8 cellular contexts compared by ENCODE assay signal in genomic region chr6:25017932-25018581, GRCh38.
DNase-seq lines count a peak whose midpoint lies in the region; ATAC-seq and TF ChIP-seq lines count a peak whose summit lies in the region.

No MANE protein-coding gene starts in this region.

- CTCF ChIA-PET in activated CD4-positive, alpha-beta memory T cell treated with anti-CD3 and anti-CD28 coated beads for 36 hours (lab: Charles Lee), result interaction anchor here (0.6 to 8.1 kb wide), 63 partner anchors 10 to 438 kb away, joined by 3 to 153 read pairs (median 6); partner anchors contain the start of genes C6orf62, GMNN and RIPOR2

- H3K9me3 Mint-ChIP-seq in H9, result no peaks in the 10 kb centered on the region; a peak in 1 of 5 replicates
- no peaks in the 10 kb centered on the region for H3K9me3 Mint-ChIP-seq in activated CD4-positive, alpha-beta memory T cell treated with anti-CD3 and anti-CD28 coated beads for 36 hours
- no peaks in the 10 kb centered on the region for H3K9me3 Mint-ChIP-seq in endothelial cell (ENCODE audit: unreplicated experiment)

- H3K4me1 ChIP-seq in H9 (ENCODE audit: insufficient read depth, low read length), result no peaks in the 10 kb centered on the region; the same call in 1 of the 2 replicates

- H3K18ac ChIP-seq in H9 (ENCODE audit: insufficient read length, low read depth, low read length), result no peak overlapping the region

- H2BK20ac ChIP-seq in H9 (ENCODE audit: low read depth, low read length, poor library complexity, severe bottlenecking), result no peak overlapping the region

- TF ChIP-seq CTCF in H9 (conservative IDR thresholded peaks at IDR 0.05), result peak; percentile 96
- TF ChIP-seq CTCF in endothelial cell (IDR thresholded peaks at IDR 0.05; ENCODE audit: unreplicated experiment), result peak; percentile 62

- H3K27ac ChIP-seq in H9 (ENCODE audit: insufficient read length, low read depth, low read length), result peak overlapping the region; percentile 33

- no peaks in the 10 kb centered on the region for H3K27me3 Mint-ChIP-seq in H9 (ENCODE audit: low read depth)
- H3K27me3 Mint-ChIP-seq in activated CD4-positive, alpha-beta memory T cell treated with anti-CD3 and anti-CD28 coated beads for 36 hours, result no peaks in the 10 kb centered on the region
- H3K27me3 Mint-ChIP-seq in endothelial cell (ENCODE audit: unreplicated experiment), result peaks cover 3% of the 10 kb centered on the region

- H3K9me3 ChIP-seq in H9 (ENCODE audit: control insufficient read depth, low read depth, low read length), result no peaks in the 10 kb centered on the region

- H4K8ac ChIP-seq in H9 (replicated peaks; ENCODE audit: insufficient read length, low read depth, low read length), result no peak overlapping the region

- H4K20me1 ChIP-seq in H9 (ENCODE audit: control insufficient read depth, insufficient read depth, insufficient read length), result no peaks in the 10 kb centered on the region

- no peak overlapping the region for H3K23ac ChIP-seq in H9 (ENCODE audit: insufficient read length, low read depth, low read length)

- no peak overlapping the region for H2AK5ac ChIP-seq in H9 (ENCODE audit: insufficient read length, low read length)

- no peak overlapping the region for H2BK5ac ChIP-seq in H9 (ENCODE audit: insufficient read length, low read length)

- H2AFZ ChIP-seq in H9 (ENCODE audit: low read length), result no peak overlapping the region

- intact Hi-C loops in activated CD4-positive, alpha-beta memory T cell treated with anti-CD3 and anti-CD28 coated beads for 36 hours (cut with micrococcal nuclease), result loop anchor here (1.0 to 10.0 kb wide), 9 partner anchors 25 to 523 kb away; partner anchors contain the start of genes ALDH5A1, C6orf62 and GMNN

- H3K4me1 Mint-ChIP-seq in H9 (peaks cover 21 to 27% of the 10 kb centered on the region in 2 experiments), endothelial cell (ENCODE audit: unreplicated experiment) (peaks cover 3% of the 10 kb centered on the region)
- H3K4me1 Mint-ChIP-seq in activated CD4-positive, alpha-beta memory T cell treated with anti-CD3 and anti-CD28 coated beads for 36 hours (ENCODE audit: low read depth), result peaks cover 69% of the 10 kb centered on the region

- H3K4ac ChIP-seq in H9 (ENCODE audit: low read depth, low read length), result no peak overlapping the region

- peak; percentile 62 for ATAC-seq in stimulated activated naive CD8-positive, alpha-beta T cell treated with anti-CD3 and anti-CD28 coated beads, Interleukin-15, Interleukin-2, amounts not matched to agents 100 U/mL and 50 U/mL, for 24 hours

- H2BK12ac ChIP-seq in H9 (ENCODE audit: insufficient read length, low read depth, low read length), result no peak overlapping the region

- DNase-seq in DMS153 treated with DMSO at 0.1 percent for 48 hours (lab: John Stamatoyannopoulos, UW; ENCODE audit: unreplicated experiment) (peak; percentile 61), H9 (peak; percentile 81), NCI-H748 (lab: John Stamatoyannopoulos, UW; ENCODE audit: unreplicated experiment) (peak; percentile 80), endothelial cell (ENCODE audit: low spot score) (peak; percentile 66), mucosa of gallbladder (ENCODE audit: low spot score) (peak; percentile 73), GOT3 (lab: John Stamatoyannopoulos, UW) (no peak)
- peak; percentile 90 for DNase-seq in activated CD4-positive, alpha-beta memory T cell treated with anti-CD3 and anti-CD28 coated beads for 36 hours
- DNase-seq in stimulated activated naive CD8-positive, alpha-beta T cell treated with anti-CD3 and anti-CD28 coated beads, Interleukin-15, Interleukin-2, amounts not matched to agents 100 U/mL and 50 U/mL, for 24 hours, result peak; percentile 75

- no peaks in the 10 kb centered on the region for H3K36me3 Mint-ChIP-seq in H9 (ENCODE audit: insufficient read depth in 1 of 3, low read depth in 3 of 3)
- H3K36me3 Mint-ChIP-seq in activated CD4-positive, alpha-beta memory T cell treated with anti-CD3 and anti-CD28 coated beads for 36 hours, result no peaks in the 10 kb centered on the region
- H3K36me3 Mint-ChIP-seq in endothelial cell (ENCODE audit: low read depth, unreplicated experiment), result no peaks in the 10 kb centered on the region

- H4K91ac ChIP-seq in H9 (ENCODE audit: insufficient read length, low read depth, low read length), result no peak overlapping the region

- no peaks in the 10 kb centered on the region for H3K27me3 ChIP-seq in H9 (ENCODE audit: insufficient read depth, low read length)

- no peaks in the 10 kb centered on the region for H3K79me2 ChIP-seq in H9 (ENCODE audit: insufficient read depth, low read length)

- POLR2A ChIA-PET in activated CD4-positive, alpha-beta memory T cell treated with anti-CD3 and anti-CD28 coated beads for 36 hours (lab: Charles Lee), result interaction anchor here (0.6 to 1.5 kb wide), 6 partner anchors 8 to 162 kb away, joined by 3 to 8 read pairs (median 4); no protein-coding TSS in a partner anchor

- no peak overlapping the region for H3K4me3 Mint-ChIP-seq in H9
- H3K4me3 Mint-ChIP-seq in activated CD4-positive, alpha-beta memory T cell treated with anti-CD3 and anti-CD28 coated beads for 36 hours, result peak overlapping the region; percentile 42
- H3K4me3 Mint-ChIP-seq in endothelial cell (ENCODE audit: unreplicated experiment), result no peak overlapping the region

- no peak overlapping the region for H3K9ac ChIP-seq in H9 (ENCODE audit: extremely low read depth, insufficient read length, low read length)

- no peak overlapping the region for H2BK15ac ChIP-seq in H9 (ENCODE audit: low read depth, low read length)

- H3T11ph ChIP-seq in H9 (ENCODE audit: low read length), result no peak overlapping the region

- no peak overlapping the region for H3K4me2 ChIP-seq in H9 (ENCODE audit: insufficient read depth, insufficient read length, low read length)

- no peaks in the 10 kb centered on the region for H3K23me2 ChIP-seq in H9 (ENCODE audit: insufficient read length, low read depth, low read length, poor library complexity, severe bottlenecking)

- H3K27ac Mint-ChIP-seq in H9 (no peak overlapping the region), endothelial cell (ENCODE audit: unreplicated experiment) (no peak overlapping the region)
- peak overlapping the region; percentile 86 for H3K27ac Mint-ChIP-seq in activated CD4-positive, alpha-beta memory T cell treated with anti-CD3 and anti-CD28 coated beads for 36 hours

- no peak overlapping the region for H3K14ac ChIP-seq in H9 (ENCODE audit: insufficient read depth, low read length)

- no peak overlapping the region for H3K56ac ChIP-seq in H9 (ENCODE audit: insufficient read length, low read depth, low read length)

- no peak overlapping the region for H4K5ac ChIP-seq in H9 (ENCODE audit: insufficient read length, low read depth, low read length)

- WGBS in H9 (ENCODE audit: extremely low coverage, insufficient read length, low lambda C conversion rate), result no CpG with 5 or more reads among the region's 7 CpGs

- H3K79me1 ChIP-seq in H9 (ENCODE audit: insufficient read depth, low read depth, low read length, poor library complexity, severe bottlenecking), result no peaks in the 10 kb centered on the region

- no peak overlapping the region for H2BK120ac ChIP-seq in H9 (ENCODE audit: low read depth, low read length, poor library complexity, severe bottlenecking)
